ENCODE assay signal across 9 cellular contexts in genomic region chr21:46297311-46298082, GRCh38. TPM values are rescaled to one million over a fixed set of nuclear protein-coding genes. Genes with fewer than 3 reads are reported as not detected.
DNase-seq lines count a peak whose midpoint lies in the region; ATAC-seq and TF ChIP-seq lines count a peak whose summit lies in the region.
"Had no signal": no experiment of that assay in that cellular context is flagged by ENCODE, and none has a peak within 500 bp of the region (broad histone marks: within the 10 kb centered on the region; RNA-seq: fewer than 3 reads in every experiment).

No MANE protein-coding gene starts in this region.

- H4K8ac ChIP-seq in neuronal stem cell (ENCODE audit: low read depth, low read length): no peak overlapping the region

- no peaks in the 10 kb centered on the region for H3K9me3 ChIP-seq in BLaER1 treated with 17β-estradiol and CSF1 and Interleukin-3, amounts not matched to agents 10 nM and 100 nM (replicated peaks in 1 of 11)
- H3K9me3 ChIP-seq in SK-N-MC (ENCODE audit: low read depth, low read length) (no peaks in the 10 kb centered on the region), neuronal stem cell (replicated peaks in 1 of 2; ENCODE audit: control insufficient read depth in 2 of 2, insufficient read depth in 1 of 2, low read depth in 1 of 2, low read length in 2 of 2) (peaks cover 3 to 6% of the 10 kb centered on the region in 2 donors), SJCRH30 (replicated peaks) (no peaks in the 10 kb centered on the region)

- peak overlapping the region in 7 of 11 experiments; percentile 13 to 35 (median 28); a peak in 11 of 22 replicates for H3K27ac ChIP-seq in BLaER1 treated with 17β-estradiol and CSF1 and Interleukin-3, amounts not matched to agents 10 nM and 100 nM
- H3K27ac ChIP-seq in SK-N-MC (peak overlapping the region; percentile 46; the same call in 1 of the 2 replicates), neuronal stem cell (replicated peaks; ENCODE audit: low read length) (no peak overlapping the region), SJCRH30 (no peak overlapping the region)

- H2BK120ac ChIP-seq in neuronal stem cell (ENCODE audit: low read depth, low read length): peak overlapping the region; percentile 81

- peak overlapping the region; percentile 91 for H3K23ac ChIP-seq in neuronal stem cell (ENCODE audit: low read depth, low read length, poor library complexity)

- H3K18ac ChIP-seq in neuronal stem cell (ENCODE audit: low read length): peak overlapping the region; percentile 95

- peaks cover 0 to 11% (median 8%) of the 10 kb centered on the region in 11 experiments; a peak in 9 of 22 replicates for H3K27me3 ChIP-seq in BLaER1 treated with 17β-estradiol and CSF1 and Interleukin-3, amounts not matched to agents 10 nM and 100 nM
- H3K27me3 ChIP-seq in neuronal stem cell (ENCODE audit: control insufficient read depth in 3 of 3, insufficient read depth in 3 of 3, low read depth in 1 of 3, low read length in 3 of 3) (no peaks in the 10 kb centered on the region), SJCRH30 (no peaks in the 10 kb centered on the region)

- H4K91ac ChIP-seq in neuronal stem cell (ENCODE audit: low read depth, low read length, poor library complexity): no peak overlapping the region

- no peak overlapping the region for H2BK5ac ChIP-seq in neuronal stem cell (ENCODE audit: low read length)

- no peak overlapping the region for H2BK15ac ChIP-seq in neuronal stem cell (ENCODE audit: low read length)

- no peak overlapping the region for H3K4ac ChIP-seq in neuronal stem cell (ENCODE audit: low read length)

- H3K4me1 ChIP-seq in BLaER1 treated with 17β-estradiol and CSF1 and Interleukin-3, amounts not matched to agents 10 nM and 100 nM: peaks cover 11 to 23% (median 21%) of the 10 kb centered on the region in 10 experiments
- H3K4me1 ChIP-seq in neuronal stem cell (ENCODE audit: control insufficient read depth in 2 of 2, insufficient read depth in 1 of 2, low read depth in 1 of 2, low read length in 2 of 2) (peaks cover 2 to 6% of the 10 kb centered on the region in 2 donors), SJCRH30 (peaks cover 4% of the 10 kb centered on the region; the same call in 1 of the 2 replicates)

- peaks cover 0 to 20% (median 0%) of the 10 kb centered on the region in 11 experiments; a peak in 5 of 22 replicates for H4K20me1 ChIP-seq in BLaER1 treated with 17β-estradiol and CSF1 and Interleukin-3, amounts not matched to agents 10 nM and 100 nM

- WGBS in neuronal stem cell (ENCODE audit: extremely low coverage in 2 of 2, insufficient read length in 2 of 2, insufficient replicate concordance in 1 of 2), 2 donors: no CpG with 5 or more reads among the region's 77 CpGs

- no peak for DNase-seq in SK-N-MC (ENCODE audit: low read depth, low spot score)
- DNase-seq in fibroblast of mammary gland (ENCODE audit: low read depth): peak; percentile 31
- DNase-seq in neuronal stem cell (ENCODE audit: low spot score): no peak
- DNase-seq in SJCRH30: no peak
- no peak for DNase-seq in NCI-H2107 treated with DMSO at 0.1 percent for 48 hours (lab: John Stamatoyannopoulos, UW; ENCODE audit: unreplicated experiment)
- DNase-seq in SW 1271 (lab: John Stamatoyannopoulos, UW): no peak
- DNase-seq: NCI-H1417 treated with DMSO at 0.1 percent for 48 hours had no signal

- peak overlapping the region; percentile 79 to 91 (median 87) for H3K4me2 ChIP-seq in BLaER1 treated with 17β-estradiol and CSF1 and Interleukin-3, amounts not matched to agents 10 nM and 100 nM
- H3K4me2 ChIP-seq in neuronal stem cell (ENCODE audit: insufficient read depth, low read length, poor library complexity, severe bottlenecking): peak overlapping the region; percentile 51

- no peak for ATAC-seq in SK-N-SH treated with all-trans-retinoic acid at 6 μM for 48 hours

- peaks cover 4 to 44% (median 38%) of the 10 kb centered on the region in 11 experiments; a peak in 20 of 22 replicates for H3K36me3 ChIP-seq in BLaER1 treated with 17β-estradiol and CSF1 and Interleukin-3, amounts not matched to agents 10 nM and 100 nM
- H3K36me3 ChIP-seq in SK-N-MC (ENCODE audit: insufficient read depth, low read length) (peaks cover 25% of the 10 kb centered on the region), neuronal stem cell (replicated peaks in 1 of 2; ENCODE audit: control insufficient read depth in 2 of 2, insufficient read depth in 2 of 2, low read length in 2 of 2) (peaks cover 22 to 38% of the 10 kb centered on the region in 2 donors), SJCRH30 (peaks cover 25% of the 10 kb centered on the region)

- TF ChIP-seq CTCF in fibroblast of mammary gland (conservative IDR thresholded peaks at IDR 0.05; ENCODE audit: control insufficient read depth, insufficient read depth, low read depth, low read length): no peak

- H2AFZ ChIP-seq in neuronal stem cell (ENCODE audit: low read length): no peak overlapping the region

- H3K4me3 ChIP-seq in BLaER1 treated with 17β-estradiol and CSF1 and Interleukin-3, amounts not matched to agents 10 nM and 100 nM: peak overlapping the region; percentile 44 to 66 (median 52)
- H3K4me3 ChIP-seq in SK-N-MC: no peak overlapping the region
- peak overlapping the region; percentile 29 for H3K4me3 ChIP-seq in fibroblast of mammary gland (ENCODE audit: control insufficient read depth, low read depth, low read length)
- peak overlapping the region in 1 of 2 donors; percentile 67 for H3K4me3 ChIP-seq in neuronal stem cell (ENCODE audit: low read length in 2 of 2)
- H3K4me3 ChIP-seq in SJCRH30: no peak overlapping the region

- H2AK5ac ChIP-seq in neuronal stem cell (ENCODE audit: low read depth, low read length): peak overlapping the region; percentile 88

- peak overlapping the region; percentile 46 to 71 (median 62) for H3K9ac ChIP-seq in BLaER1 treated with 17β-estradiol and CSF1 and Interleukin-3, amounts not matched to agents 10 nM and 100 nM
- H3K9ac ChIP-seq in SK-N-MC (ENCODE audit: insufficient read length): no peak overlapping the region
- peak overlapping the region; percentile 61 for H3K9ac ChIP-seq in neuronal stem cell (ENCODE audit: low read depth, low read length, poor library complexity)

- peaks cover 2% of the 10 kb centered on the region for H3K79me1 ChIP-seq in neuronal stem cell (ENCODE audit: low read depth, low read length)

- no peak overlapping the region for H3K14ac ChIP-seq in neuronal stem cell (ENCODE audit: low read length)

- H2BK12ac ChIP-seq in neuronal stem cell (ENCODE audit: low read length): peak overlapping the region; percentile 41

TF ChIP-seq in SK-N-SH treated with all-trans-retinoic acid at 6 μM for 48 hours, 23 proteins besides CTCF, POLR2A, EP300 and RAD21 (continues in another document):
- TF ChIP-seq PPARA (CRISPR knock-in tag; IDR thresholded peaks at IDR 0.05; ENCODE audit: borderline replicate concordance) (no peak), CSDC2 (CRISPR knock-in tag; IDR thresholded peaks at IDR 0.05) (no peak), ARNTL (CRISPR knock-in tag; IDR thresholded peaks at IDR 0.05; ENCODE audit: borderline replicate concordance, low read depth) (no peak), TSHZ2 (CRISPR knock-in tag; IDR thresholded peaks at IDR 0.05) (no peak), ZFP3 (CRISPR knock-in tag; IDR thresholded peaks at IDR 0.05) (no peak), ZC3H10 (CRISPR knock-in tag; IDR thresholded peaks at IDR 0.05) (no peak)

RNA-seq across cellular contexts. Expression of gene YBEY, which starts 11.4 kb away (rescaled TPM):
- polyA plus RNA-seq in neuronal stem cell (2013, experiment 1 of 2): 36.3 TPM
- polyA plus RNA-seq in neuronal stem cell (2013, experiment 2 of 2): 33.5 TPM
- total RNA-seq in SJCRH30 (2014; rRNA removed; shearing (Covaris generic)): 16.1 and 16.4 TPM in 2 replicates

RNA-seq across cellular contexts. Expression of gene MCM3AP, which starts 12.1 kb away (rescaled TPM):
- polyA plus RNA-seq in neuronal stem cell (2013, experiment 1 of 2): 40.7 TPM
- 38.0 TPM for polyA plus RNA-seq in neuronal stem cell (2013, experiment 2 of 2)
- total RNA-seq in SJCRH30 (2014; rRNA removed; shearing (Covaris generic)): 39.8 and 49.2 TPM in 2 replicates

RNA-seq across cellular contexts. Expression of gene C21orf58, which starts 26.2 kb away (rescaled TPM):
- 29.5 TPM for polyA plus RNA-seq in neuronal stem cell (2013, experiment 1 of 2)
- 29.2 TPM for polyA plus RNA-seq in neuronal stem cell (2013, experiment 2 of 2)
- 33.0 and 40.7 TPM in 2 replicates for total RNA-seq in SJCRH30 (2014; rRNA removed; shearing (Covaris generic))

RNA-seq across cellular contexts. Expression of gene PCNT, which starts 26.5 kb away (rescaled TPM):
- 11.1 TPM for polyA plus RNA-seq in neuronal stem cell (2013, experiment 1 of 2)
- 10.6 TPM for polyA plus RNA-seq in neuronal stem cell (2013, experiment 2 of 2)
- 21.7 and 35.7 TPM in 2 replicates for total RNA-seq in SJCRH30 (2014; rRNA removed; shearing (Covaris generic))

Comparison
In these comparisons a context has a peak if more than half of its experiments do, and no peak if none do; other contexts are left out.
1. H3K27ac ChIP-seq: peak in BLaER1 treated with 17β-estradiol and CSF1 and Interleukin-3, amounts not matched to agents 10 nM and 100 nM (7 of 11) and SK-N-MC (single experiment); none in neuronal stem cell (single experiment) and SJCRH30 (single experiment).
2. H3K4me3 ChIP-seq: peak in BLaER1 treated with 17β-estradiol and CSF1 and Interleukin-3, amounts not matched to agents 10 nM and 100 nM (10 of 10) and fibroblast of mammary gland (single experiment); none in SK-N-MC (single experiment) and SJCRH30 (single experiment).